ENCODE assay signal across 25 cellular contexts in the genomic region with DNA sequence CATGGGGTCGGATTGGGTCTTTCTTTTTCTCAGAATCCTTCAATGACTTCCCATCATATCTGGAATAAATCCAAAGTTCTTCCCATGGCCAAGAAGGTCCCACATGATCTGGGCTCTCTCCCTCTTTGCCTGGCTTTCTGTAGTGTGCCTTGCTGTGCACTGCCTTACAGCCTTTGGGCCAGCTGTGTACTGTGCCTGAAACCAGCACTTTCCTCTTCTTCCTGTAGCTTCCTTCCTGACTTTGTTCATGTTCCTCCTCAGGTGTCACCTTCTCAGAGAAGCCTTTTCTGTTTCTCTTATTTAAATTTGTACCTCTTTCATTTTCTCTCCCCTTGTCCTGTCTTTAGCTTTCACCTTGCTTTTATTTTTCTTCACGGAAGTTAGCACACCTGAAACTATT.
"Had no signal": no experiment of that assay in that cellular context is flagged by ENCODE, and none has a peak within 500 bp of the region (broad histone marks: within the 10 kb centered on the region; RNA-seq: fewer than 3 reads in every experiment).

No MANE protein-coding gene starts in this region.

- H3K4me1 ChIP-seq: breast epithelium, prostate gland had no signal

- ATAC-seq: activated CD4-positive, alpha-beta T cell treated with anti-CD3 and anti-CD28 coated beads for 36 hours; activated naive CD4-positive, alpha-beta T cell treated with anti-CD3 and anti-CD28 coated beads, Interleukin-2, amount 50 U/mL, for 72 hours; activated T-cell treated with anti-CD3 and anti-CD28 coated beads, Interleukin-2, amount 50 U/mL, for 72 hours; naive thymus-derived CD8-positive, alpha-beta T cell; pancreas; sciatic nerve; stimulated activated effector memory CD8-positive, alpha-beta T cell treated with anti-CD3 and anti-CD28 coated beads, Interleukin-12 subunit alpha, Interleukin-12 subunit beta, amount 100 ng/mL, for 72 hours; stimulated activated naive CD8-positive, alpha-beta T cell treated with anti-CD3 and anti-CD28 coated beads, Interleukin-15, amount 100 ng/mL, for 72 hours had no signal

- DNase-seq: activated CD4-positive, alpha-beta T cell treated with anti-CD3 and anti-CD28 coated beads for 36 hours; activated CD4-positive, CD25-positive, alpha-beta regulatory T cell; activated naive CD4-positive, alpha-beta T cell; activated T-cell treated with anti-CD3 and anti-CD28 coated beads for 4 hours; activated T-cell treated with anti-CD3 and anti-CD28 coated beads, Interleukin-2, amount 50 U/mL, for 72 hours; central memory CD4-positive, alpha-beta T cell; esophagus squamous epithelium; foreskin melanocyte; hippocampal formation; midbrain; naive thymus-derived CD8-positive, alpha-beta T cell; nucleus accumbens; pancreas; retina; stimulated activated CD4-positive, alpha-beta T cell treated with anti-CD3 and anti-CD28 coated beads, Interleukin-12 subunit alpha, Interleukin-12 subunit beta, amount 100 ng/mL, for 4 hours; stimulated activated CD4-positive, alpha-beta T cell treated with anti-CD3 and anti-CD28 coated beads, Interleukin-4, amount 100 ng/mL, for 1 hour; stimulated activated naive CD8-positive, alpha-beta T cell treated with anti-CD3 and anti-CD28 coated beads, Interleukin-15, amount 100 ng/mL, for 72 hours; substantia nigra; uterus had no signal

- H3K9me3 ChIP-seq: pancreas, prostate gland, uterus had no signal

- H3K27ac ChIP-seq: breast epithelium, esophagus squamous epithelium, pancreas, prostate gland, skin epidermis, uterus had no signal

- FAIRE-seq: pancreas had no signal

- H3K4me3 ChIP-seq: breast epithelium, esophagus squamous epithelium, pancreas, prostate gland, skin epidermis, uterus had no signal

- H3K36me3 ChIP-seq: breast epithelium, esophagus squamous epithelium, pancreas, prostate gland, uterus had no signal
